1 cellular context compared by ENCODE assay signal in genomic region chr4:89837385-89837995, GRCh38.
TF ChIP-seq lines count a peak whose summit lies in the region.

No MANE protein-coding gene starts in this region.

TF ChIP-seq in WTC11, 78 proteins besides CTCF, POLR2A, EP300 and RAD21 (continued from another document):
- peak; percentile 50; the same call in 1 of the 2 replicates for TF ChIP-seq HMGXB4 (CRISPR knock-in tag; IDR thresholded peaks at IDR 0.05)
TF ChIP-seq in WTC11: peak in this region for 1.
